In genomic region chr6:3372912-3373554, GRCh38 we compare ENCODE assay signal across 1 cellular context.
TF ChIP-seq lines count a peak whose summit lies in the region.

No MANE protein-coding gene starts in this region.

TF ChIP-seq in HepG2, 621 proteins besides CTCF, POLR2A, EP300 and RAD21 (continued from another document and continues in another):
- 0 out of 2 replicates have a peak, but pooled peaks have one; percentile 62 for TF ChIP-seq DZIP1 (CRISPR knock-in tag; IDR thresholded peaks at IDR 0.05)
- TF ChIP-seq ZMYM3 (CRISPR knock-in tag; IDR thresholded peaks at IDR 0.05), result peak; percentile 37
- peak; percentile 97 for TF ChIP-seq ZNF652 (CRISPR knock-in tag; IDR thresholded peaks at IDR 0.05; ENCODE audit: borderline replicate concordance, low read depth)
- TF ChIP-seq SIX1 (CRISPR knock-in tag; IDR thresholded peaks at IDR 0.05; ENCODE audit: borderline replicate concordance), result peak; percentile 46; the same call in 1 of the 2 replicates
- TF ChIP-seq NCOR1 (IDR thresholded peaks at IDR 0.05; ENCODE audit: borderline replicate concordance, low read length), result peak; percentile 90
- TF ChIP-seq SAP130 (CRISPR knock-in tag; IDR thresholded peaks at IDR 0.05; ENCODE audit: low read depth), result peak; percentile 91
- peak; percentile 54; the same call in 1 of the 2 replicates for TF ChIP-seq NKX3-1 (CRISPR knock-in tag; IDR thresholded peaks at IDR 0.05)
- TF ChIP-seq MEIS2 (CRISPR knock-in tag; IDR thresholded peaks at IDR 0.05), result peak; percentile 85
- TF ChIP-seq PAXIP1 (CRISPR knock-in tag; conservative IDR thresholded peaks at IDR 0.05), result peak; percentile 92
- peak; percentile 31; the same call in 1 of the 2 replicates for TF ChIP-seq ZFY (CRISPR knock-in tag; IDR thresholded peaks at IDR 0.05)
- 0 out of 2 replicates have a peak, but pooled peaks have one; percentile 39 for TF ChIP-seq IRF2 (CRISPR knock-in tag; IDR thresholded peaks at IDR 0.05)
- TF ChIP-seq ZSCAN31 (CRISPR knock-in tag; IDR thresholded peaks at IDR 0.05; ENCODE audit: low read depth), result 0 out of 2 replicates have a peak, but pooled peaks have one; percentile 48
- no peak for TF ChIP-seq ZNF260 (CRISPR knock-in tag; IDR thresholded peaks at IDR 0.05; ENCODE audit: borderline replicate concordance, low read depth)
- TF ChIP-seq ZNF740 (CRISPR knock-in tag; IDR thresholded peaks at IDR 0.05), result 0 out of 2 replicates have a peak, but pooled peaks have one; percentile 39
- TF ChIP-seq NR2F2 (IDR thresholded peaks at IDR 0.05; ENCODE audit: borderline replicate concordance, low read depth), result no peak
- peak; percentile 70; the same call in 1 of the 2 replicates for TF ChIP-seq ZNF670 (CRISPR knock-in tag; IDR thresholded peaks at IDR 0.05; ENCODE audit: borderline replicate concordance)
- 0 out of 2 replicates have a peak, but pooled peaks have one; percentile 65 for TF ChIP-seq STAT5B (CRISPR knock-in tag; IDR thresholded peaks at IDR 0.05)
- TF ChIP-seq ZNF7 (CRISPR knock-in tag; IDR thresholded peaks at IDR 0.05), result peak; percentile 28; the same call in 1 of the 2 replicates
- TF ChIP-seq ZBTB7B (CRISPR knock-in tag; IDR thresholded peaks at IDR 0.05), result peak; percentile 53; the same call in 1 of the 2 replicates
- peak; percentile 54; the same call in 1 of the 2 replicates for TF ChIP-seq GATAD1 (CRISPR knock-in tag; IDR thresholded peaks at IDR 0.05)
- peak; percentile 84; the same call in 1 of the 2 replicates for TF ChIP-seq ZNF614 (CRISPR knock-in tag; IDR thresholded peaks at IDR 0.05; ENCODE audit: borderline replicate concordance)
- peak; percentile 66 for TF ChIP-seq IKZF5 (CRISPR knock-in tag; IDR thresholded peaks at IDR 0.05)
- TF ChIP-seq ELF1 (CRISPR knock-in tag; IDR thresholded peaks at IDR 0.05), result no peak; the same call in 1 of the 2 replicates
- TF ChIP-seq ELF4 (CRISPR knock-in tag; IDR thresholded peaks at IDR 0.05; ENCODE audit: borderline replicate concordance), result no peak
- TF ChIP-seq ZNF142 (CRISPR knock-in tag; IDR thresholded peaks at IDR 0.05), result no peak
- peak; percentile 83 for TF ChIP-seq ZNF317 (CRISPR knock-in tag; IDR thresholded peaks at IDR 0.05)
- TF ChIP-seq ZNF264 (CRISPR knock-in tag; IDR thresholded peaks at IDR 0.05), result peak; percentile 26; the same call in 1 of the 2 replicates
- TF ChIP-seq YY1 (IDR thresholded peaks at IDR 0.05; ENCODE audit: insufficient read depth, insufficient replicate concordance, low read depth, low read length), result peak; percentile 32
- no peak for TF ChIP-seq ZNF552 (CRISPR knock-in tag; IDR thresholded peaks at IDR 0.05; ENCODE audit: borderline replicate concordance)
- no peak for TF ChIP-seq ZNF841 (CRISPR knock-in tag; IDR thresholded peaks at IDR 0.05; ENCODE audit: borderline replicate concordance)
- TF ChIP-seq ZNF546 (CRISPR knock-in tag; conservative IDR thresholded peaks at IDR 0.05), result no peak
- TF ChIP-seq BCLAF1 (IDR thresholded peaks at IDR 0.05), result no peak
- TF ChIP-seq SKIL (CRISPR knock-in tag; IDR thresholded peaks at IDR 0.05; ENCODE audit: borderline replicate concordance), result peak; percentile 72; the same call in 1 of the 2 replicates
- TF ChIP-seq ZSCAN5A (CRISPR knock-in tag; IDR thresholded peaks at IDR 0.05; ENCODE audit: borderline replicate concordance), result no peak
